Comparison of ENCODE assay signal across 1 cellular context in the genomic region with DNA sequence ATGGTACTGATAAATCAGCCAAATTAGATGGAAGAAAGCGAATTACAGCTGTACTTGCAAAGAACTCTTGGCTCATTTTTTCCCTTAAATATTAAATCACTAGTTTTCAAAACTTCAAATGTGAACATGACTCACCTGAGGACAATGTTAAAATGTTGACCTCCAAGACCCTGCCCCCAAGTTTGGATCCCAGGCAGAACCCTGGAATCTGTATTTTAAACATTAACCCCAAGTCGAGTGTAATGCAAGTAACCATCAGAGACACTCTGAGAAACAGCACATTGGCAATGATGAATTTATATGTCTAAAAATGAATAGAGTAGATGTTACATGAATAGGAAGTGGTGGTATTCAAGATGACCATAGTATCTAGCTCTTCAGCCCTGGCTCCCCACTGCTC.
TF ChIP-seq lines count a peak whose summit lies in the region.

No MANE protein-coding gene starts in this region.

TF ChIP-seq in GM12878, 131 proteins besides CTCF, POLR2A, EP300 and RAD21:
- TF ChIP-seq RCOR1 (conservative IDR thresholded peaks at IDR 0.05; ENCODE audit: low read depth, low read length) = no peak
- 0 out of 2 replicates have a peak, but pooled peaks have one; percentile 25 for TF ChIP-seq ZNF217 (IDR thresholded peaks at IDR 0.05)
- TF ChIP-seq KLF5 (IDR thresholded peaks at IDR 0.05; ENCODE audit: partially characterized antibody) = peak; percentile 10
